ENCODE assay signal across 30 cellular contexts in the genomic region with DNA sequence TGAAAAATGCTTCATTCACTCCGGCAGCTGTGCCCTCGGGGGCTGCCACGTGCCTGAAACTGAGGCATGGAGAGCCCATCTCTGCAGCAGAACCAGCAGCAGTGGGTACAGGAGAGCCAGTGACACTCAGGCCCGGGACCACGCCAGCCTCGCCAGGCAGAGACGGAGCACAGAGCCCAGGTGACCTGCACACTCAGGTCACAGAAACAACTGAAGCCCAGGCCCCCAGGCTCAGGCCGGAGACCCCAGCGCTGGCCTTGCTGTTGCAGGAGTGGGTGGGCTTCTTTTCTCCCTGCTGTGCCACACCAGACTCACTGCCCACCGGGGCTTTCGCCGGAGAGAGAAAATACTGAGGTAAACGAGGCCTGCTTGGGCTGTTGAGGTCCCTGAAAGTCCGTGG.
"Had no signal": no experiment of that assay in that cellular context is flagged by ENCODE, and none has a peak within 500 bp of the region (broad histone marks: within the 10 kb centered on the region; RNA-seq: fewer than 3 reads in every experiment).

No MANE protein-coding gene starts in this region.

- H3K36me3 ChIP-seq: ascending aorta, breast epithelium, cardiac muscle cell, esophagus squamous epithelium, WERI-Rb-1 had no signal

- DNase-seq: activated B cell treated with CpG ODN at 0.5 μM for 24 hours; activated CD4-positive, alpha-beta T cell treated with anti-CD3 and anti-CD28 coated beads for 48 hours; activated CD4-positive, alpha-beta T cell treated with anti-CD3 and anti-CD28 coated beads, Interleukin-2, amount 50 U/mL, for 1 hour; activated CD4-positive, alpha-beta T cell treated with anti-CD3 and anti-CD28 coated beads, Interleukin-2, amount 50 U/mL, for 48 hours; activated CD8-positive, alpha-beta memory T cell treated with anti-CD3 and anti-CD28 coated beads for 24 hours; activated CD8-positive, alpha-beta T cell treated with anti-CD3 and anti-CD28 coated beads for 36 hours; activated effector memory CD4-positive, alpha-beta T cell treated with anti-CD3 and anti-CD28 coated beads, Interleukin-2, amount 50 U/mL, for 16 hours; activated naive CD4-positive, alpha-beta T cell treated with anti-CD3 and anti-CD28 coated beads for 36 hours; activated naive CD8-positive, alpha-beta T cell treated with anti-CD3 and anti-CD28 coated beads, Interleukin-2, amount 10 ng/mL, durations not matched to agents 7 days and 5 days; activated T-cell treated with anti-CD3 and anti-CD28 coated beads, Interleukin-2, amount 50 U/mL, for 48 hours; cortex of kidney; dermis blood vessel endothelial cell; effector CD4-positive, alpha-beta T cell; effector memory CD8-positive, alpha-beta T cell; esophagus squamous epithelium; T-helper 1 cell; T-helper 17 cell; T1000; WERI-Rb-1 had no signal

- H3K4me3 ChIP-seq: ascending aorta, breast epithelium, cardiac muscle cell, esophagus squamous epithelium had no signal

- H3K9me3 ChIP-seq: ascending aorta, breast epithelium, esophagus squamous epithelium had no signal

- H3K4me3 Mint-ChIP-seq: activated B cell treated with CpG ODN at 0.5 μM for 24 hours; activated CD8-positive, alpha-beta T cell treated with anti-CD3 and anti-CD28 coated beads for 36 hours; activated naive CD4-positive, alpha-beta T cell treated with anti-CD3 and anti-CD28 coated beads for 36 hours; activated naive CD8-positive, alpha-beta T cell treated with anti-CD3 and anti-CD28 coated beads, Interleukin-2, amount 10 ng/mL, durations not matched to agents 7 days and 5 days; activated T-helper 1 cell treated with anti-CD3 and anti-CD28 coated beads, Interleukin-12 subunit alpha, Interleukin-12 subunit beta, Interleukin-2, Interleukin-4 antibody, amounts not matched to agents 30 ng/mL and 10 ng/mL and 1 ng/mL, durations not matched to agents 14 hours and 24 hours and 36 hours; brain; central memory CD8-positive, alpha-beta T cell; effector memory CD8-positive, alpha-beta T cell; T-helper 17 cell; T-helper 2 cell treated with Interferon-gamma antibody and Interleukin-4, amounts not matched to agents 5 μg/mL and 100 μg/mL, for 36 hours had no signal

- H3K9me3 Mint-ChIP-seq: activated B cell treated with CpG ODN at 0.5 μM for 24 hours; activated CD8-positive, alpha-beta T cell treated with anti-CD3 and anti-CD28 coated beads for 36 hours; activated naive CD8-positive, alpha-beta T cell treated with anti-CD3 and anti-CD28 coated beads, Interleukin-2, amount 10 ng/mL, durations not matched to agents 7 days and 5 days; activated T-helper 1 cell treated with anti-CD3 and anti-CD28 coated beads, Interleukin-12 subunit alpha, Interleukin-12 subunit beta, Interleukin-2, Interleukin-4 antibody, amounts not matched to agents 30 ng/mL and 10 ng/mL and 1 ng/mL, durations not matched to agents 14 hours and 24 hours and 36 hours; activated T-helper 2 cell treated with anti-CD3 and anti-CD28 coated beads, Interferon-gamma antibody, Interleukin-2, Interleukin-4, amounts not matched to agents 10 μg/mL and 5 μg/mL and 100 μg/mL, durations not matched to agents 14 hours and 24 hours and 36 hours; effector memory CD8-positive, alpha-beta T cell; T-helper 2 cell treated with Interferon-gamma antibody and Interleukin-4, amounts not matched to agents 5 μg/mL and 100 μg/mL, for 36 hours had no signal

- ATAC-seq: activated CD4-positive, CD25-positive, alpha-beta regulatory T cell treated with anti-CD3 and anti-CD28 coated beads, Interleukin-2, amount 50 U/mL, for 24 hours; activated CD8-positive, alpha-beta T cell treated with anti-CD3 and anti-CD28 coated beads for 36 hours; activated naive CD4-positive, alpha-beta T cell treated with anti-CD3 and anti-CD28 coated beads, Interleukin-2, amount 50 U/mL, for 72 hours; effector memory CD8-positive, alpha-beta T cell; T-helper 17 cell had no signal

- H3K27me3 Mint-ChIP-seq: activated B cell treated with CpG ODN at 0.5 μM for 24 hours; activated CD8-positive, alpha-beta T cell treated with anti-CD3 and anti-CD28 coated beads for 36 hours; activated naive CD8-positive, alpha-beta T cell treated with anti-CD3 and anti-CD28 coated beads, Interleukin-2, amount 10 ng/mL, durations not matched to agents 7 days and 5 days; central memory CD8-positive, alpha-beta T cell had no signal

- H3K4me1 ChIP-seq: ascending aorta, breast epithelium, esophagus squamous epithelium had no signal

- H3K4me1 Mint-ChIP-seq: activated B cell treated with CpG ODN at 0.5 μM for 24 hours; activated naive CD8-positive, alpha-beta T cell treated with anti-CD3 and anti-CD28 coated beads, Interleukin-2, amount 10 ng/mL, durations not matched to agents 7 days and 5 days; central memory CD8-positive, alpha-beta T cell; T-helper 17 cell had no signal

- H3K27ac Mint-ChIP-seq: activated B cell treated with CpG ODN at 0.5 μM for 24 hours; activated CD8-positive, alpha-beta T cell treated with anti-CD3 and anti-CD28 coated beads for 36 hours; activated naive CD4-positive, alpha-beta T cell treated with anti-CD3 and anti-CD28 coated beads for 36 hours; activated naive CD4-positive, alpha-beta T cell treated with anti-CD3 and anti-CD28 coated beads, Interleukin-2, amount 50 U/mL, for 72 hours; activated naive CD8-positive, alpha-beta T cell treated with anti-CD3 and anti-CD28 coated beads, Interleukin-2, amount 10 ng/mL, durations not matched to agents 7 days and 5 days; activated T-helper 1 cell treated with anti-CD3 and anti-CD28 coated beads, Interleukin-12 subunit alpha, Interleukin-12 subunit beta, Interleukin-2, Interleukin-4 antibody, amounts not matched to agents 30 ng/mL and 10 ng/mL and 1 ng/mL, durations not matched to agents 14 hours and 24 hours and 36 hours; activated T-helper 2 cell treated with anti-CD3 and anti-CD28 coated beads, Interferon-gamma antibody, Interleukin-2, Interleukin-4, amounts not matched to agents 10 μg/mL and 5 μg/mL and 100 μg/mL, durations not matched to agents 14 hours and 24 hours and 36 hours; brain; effector memory CD8-positive, alpha-beta T cell; T-helper 17 cell; T-helper 2 cell treated with Interferon-gamma antibody and Interleukin-4, amounts not matched to agents 5 μg/mL and 100 μg/mL, for 36 hours had no signal

- H3K27ac ChIP-seq: ascending aorta, breast epithelium, cardiac muscle cell, epithelial cell of prostate, esophagus squamous epithelium, WERI-Rb-1 had no signal

- H3K36me3 Mint-ChIP-seq: activated naive CD8-positive, alpha-beta T cell treated with anti-CD3 and anti-CD28 coated beads, Interleukin-2, amount 10 ng/mL, durations not matched to agents 7 days and 5 days; brain had no signal

- H3K27me3 ChIP-seq: ascending aorta had no signal
